Comparison of ENCODE assay signal across 9 cellular contexts in genomic region chr7:74479961-74480829, GRCh38. TPM values are rescaled to one million over a fixed set of nuclear protein-coding genes. Genes with fewer than 3 reads are reported as not detected.
DNase-seq lines count a peak whose midpoint lies in the region; ATAC-seq and TF ChIP-seq lines count a peak whose summit lies in the region.
"Had no signal": no experiment of that assay in that cellular context is flagged by ENCODE, and none has a peak within 500 bp of the region (broad histone marks: within the 10 kb centered on the region; RNA-seq: fewer than 3 reads in every experiment).

No MANE protein-coding gene starts in this region.

- ATAC-seq in IMR-90 (ENCODE audit: low read depth): peak; percentile 48
- ATAC-seq in psoas muscle: peak; percentile 58 to 72 (median 63)

- intact Hi-C loops in IMR-90 (cut with micrococcal nuclease) (no loop called here), psoas muscle (cut with DNase I) (loop anchor here (2.0 kb wide), 1 partner anchor 25 kb away; no protein-coding TSS in a partner anchor)

- peak overlapping the region; percentile 98 for H2AK5ac ChIP-seq in IMR-90 (ENCODE audit: low read depth, low read length)

- no TSS peak for BruUV-seq in IMR-90 (replicated peaks; lab: Mats Ljungman, UMichigan)

- H3K9me3 ChIP-seq in IMR-90 (ENCODE audit: control insufficient read depth, insufficient read depth, low read length): no peaks in the 10 kb centered on the region
- no peaks in the 10 kb centered on the region for H3K9me3 ChIP-seq in psoas muscle

- no peaks in the 10 kb centered on the region for H3K36me3 ChIP-seq in IMR-90 (ENCODE audit: control insufficient read depth, insufficient read depth, low read length)
- no peaks in the 10 kb centered on the region for H3K36me3 ChIP-seq in psoas muscle (ENCODE audit: insufficient read depth in 1 of 2, low read depth in 1 of 2)

- peak overlapping the region; percentile 72 for H3K4me2 ChIP-seq in IMR-90 (ENCODE audit: low read depth, low read length)

- H2BK15ac ChIP-seq in IMR-90 (ENCODE audit: low read depth, low read length): peak overlapping the region; percentile 96; the same call in 2 of the 3 replicates

- H3K27me3 ChIP-seq in IMR-90 (ENCODE audit: control insufficient read depth, insufficient read depth, low read length): no peaks in the 10 kb centered on the region
- no peaks in the 10 kb centered on the region for H3K27me3 ChIP-seq in psoas muscle (ENCODE audit: insufficient read depth in 3 of 3, low read length in 2 of 3)

- no peak; the same call in 1 of the 2 replicates for TF ChIP-seq RAD21 in IMR-90 (IDR thresholded peaks at IDR 0.05; ENCODE audit: low read length)

- CTCF ChIA-PET in IMR-90 (lab: Yijun Ruan, JAX): interaction anchor here (0.7 kb wide), 1 partner anchor 30 kb away, joined by 3 read pairs; no protein-coding TSS in a partner anchor

- peak; percentile 80 for DNase-seq in ACHN
- peak; percentile 93 for DNase-seq in IMR-90
- peak; percentile 92 for DNase-seq in astrocyte of the spinal cord (ENCODE audit: low read depth, low spot score)
- peak; percentile 67 to 77 for DNase-seq in hippocampal formation (lab: John Stamatoyannopoulos, UW)
- peak; percentile 90 to 96 for DNase-seq in psoas muscle
- DNase-seq in SIG-M5 (lab: John Stamatoyannopoulos, UW): no peak
- no peak for DNase-seq in stimulated activated CD4-positive, alpha-beta T cell treated with anti-CD3 and anti-CD28 coated beads, Interleukin-1b, Interleukin-23, amount 100 ng/mL, for 48 hours
- DNase-seq in GM10266 (ENCODE audit: extremely low spot score): no peak
- DNase-seq: activated T-cell treated with anti-CD3 and anti-CD28 coated beads, Interleukin-2, amount 50 U/mL, for 4 hours had no signal

- TF ChIP-seq CTCF in IMR-90 (conservative IDR thresholded peaks at IDR 0.05; ENCODE audit: low read depth, low read length) (no peak), astrocyte of the spinal cord (IDR thresholded peaks at IDR 0.05; ENCODE audit: low read depth, low read length) (no peak), psoas muscle (IDR thresholded peaks at IDR 0.05) (no peak), GM10266 (IDR thresholded peaks at IDR 0.05; ENCODE audit: control insufficient read depth, insufficient read depth, low read depth, missing control alignments) (no peak)

- H3K79me1 ChIP-seq in IMR-90 (ENCODE audit: low read depth in 1 of 2, low read length in 2 of 2): peaks cover 19 to 90% of the 10 kb centered on the region in 2 experiments

- H4K20me1 ChIP-seq in IMR-90 (ENCODE audit: insufficient read depth, low read length): peaks cover 38% of the 10 kb centered on the region

- peak overlapping the region; percentile 96 for H3K4ac ChIP-seq in IMR-90 (ENCODE audit: low read depth, low read length)

- peak overlapping the region; percentile 99 for H4K91ac ChIP-seq in IMR-90 (ENCODE audit: insufficient read depth, low read depth, low read length)

- H4K5ac ChIP-seq in IMR-90 (ENCODE audit: low read depth, low read length): peak overlapping the region; percentile 83

- no peak overlapping the region for H3K4me3 ChIP-seq in IMR-90 (ENCODE audit: insufficient read depth, low read depth, low read length)
- peak overlapping the region; percentile 15 for H3K4me3 ChIP-seq in astrocyte of the spinal cord (ENCODE audit: low read depth, low read length)
- peak overlapping the region; percentile 58 for H3K4me3 ChIP-seq in psoas muscle

- peak overlapping the region; percentile 93 for H2BK5ac ChIP-seq in IMR-90 (ENCODE audit: low read depth, low read length, poor library complexity, severe bottlenecking)

- dilution Hi-C loops in IMR-90 (cut with HindIII; ENCODE audit: low sequenced_read_pairs, unreplicated experiment): no loop called here

- H3K9ac ChIP-seq in IMR-90 (ENCODE audit: low read depth, low read length): peak overlapping the region; percentile 77

- H3K27ac ChIP-seq in IMR-90 (ENCODE audit: insufficient read depth, low read length) (peak overlapping the region; percentile 84), psoas muscle (peak overlapping the region; percentile 96)

- H3K4me1 ChIP-seq in IMR-90 (ENCODE audit: control insufficient read depth, insufficient read depth, low read length): peaks cover 56% of the 10 kb centered on the region
- H3K4me1 ChIP-seq in psoas muscle: peaks cover 67% of the 10 kb centered on the region

- 18% methylated on average over 8 of the region's 40 CpGs; no CpG with 5 or more reads in 1 of the 2 experiments for WGBS in IMR-90 (ENCODE audit: extremely low coverage in 2 of 2, insufficient read length in 1 of 2), 2 experiments
- 7% methylated on average over 32 to 40 of the region's 40 CpGs for WGBS in psoas muscle, 3 donors

- peak overlapping the region; percentile 85 for H3K14ac ChIP-seq in IMR-90 (replicated peaks; ENCODE audit: low read depth, low read length)

- H2AFZ ChIP-seq in IMR-90 (replicated peaks; ENCODE audit: low read length, poor library complexity): peak overlapping the region; percentile 86

- H2BK20ac ChIP-seq in IMR-90 (ENCODE audit: low read depth, low read length): peak overlapping the region; percentile 86

- peaks cover 22% of the 10 kb centered on the region for H3K9me1 ChIP-seq in IMR-90 (ENCODE audit: insufficient read depth, low read length)

- peak overlapping the region; percentile 85 for H3K18ac ChIP-seq in IMR-90 (ENCODE audit: low read depth, low read length)

- peak overlapping the region; percentile 97 for H2AK9ac ChIP-seq in IMR-90 (replicated peaks; ENCODE audit: low read depth, low read length, poor library complexity)

- in situ Hi-C loops in ACHN (cut with HindIII; ENCODE audit: low pct_ligation_motif_present, low pct_unique_long_range_greater_than_20kb, low sequenced_read_pairs) (no loop called here), IMR-90 (cut with MboI; ENCODE audit: low sequenced_read_pairs) (no loop called here), astrocyte of the spinal cord (cut with HindIII; ENCODE audit: low sequenced_read_pairs) (no loop called here)

- peak; percentile 86 for TF ChIP-seq POLR2A in IMR-90 (IDR thresholded peaks at IDR 0.05; ENCODE audit: low read depth, low read length)

- POLR2A ChIA-PET in IMR-90 (lab: Charles Lee; ENCODE audit: unreplicated experiment): no interaction called here

- peak overlapping the region; percentile 93 to 94 for H4K8ac ChIP-seq in IMR-90 (ENCODE audit: low read depth in 2 of 2, low read length in 2 of 2)

- H3K23ac ChIP-seq in IMR-90 (ENCODE audit: low read depth, low read length): peak overlapping the region; percentile 93

- H2BK120ac ChIP-seq in IMR-90 (ENCODE audit: low read depth, low read length): peak overlapping the region; percentile 95

- H3K56ac ChIP-seq in IMR-90 (ENCODE audit: extremely low read depth, insufficient read depth, low read length): peak overlapping the region; percentile 79

TF ChIP-seq in IMR-90, 13 proteins besides CTCF, POLR2A, EP300 and RAD21:
- TF ChIP-seq USF2 (IDR thresholded peaks at IDR 0.05; ENCODE audit: low read depth, low read length): peak; percentile 37; the same call in 1 of the 2 replicates
- TF ChIP-seq CEBPB (IDR thresholded peaks at IDR 0.05; ENCODE audit: low read depth, low read length): peak; percentile 75
- 0 out of 2 replicates have a peak, but pooled peaks have one; percentile 33 for TF ChIP-seq CHD1 (IDR thresholded peaks at IDR 0.05; ENCODE audit: low read depth, low read length)
- TF ChIP-seq FOS (IDR thresholded peaks at IDR 0.05; ENCODE audit: low read depth, low read length): peak; percentile 62; the same call in 1 of the 2 replicates
- peak; percentile 44; the same call in 1 of the 2 replicates for TF ChIP-seq MAZ (IDR thresholded peaks at IDR 0.05; ENCODE audit: borderline replicate concordance, low read depth, low read length)
- no peak for TF ChIP-seq MAFK (IDR thresholded peaks at IDR 0.05; ENCODE audit: low read depth, low read length)
- peak; percentile 76 for TF ChIP-seq BHLHE40 (IDR thresholded peaks at IDR 0.05; ENCODE audit: low read depth, low read length)
- no peak for TF ChIP-seq NFE2L2 (IDR thresholded peaks at IDR 0.05; ENCODE audit: low read depth, low read length)
- TF ChIP-seq, protein P1, sequence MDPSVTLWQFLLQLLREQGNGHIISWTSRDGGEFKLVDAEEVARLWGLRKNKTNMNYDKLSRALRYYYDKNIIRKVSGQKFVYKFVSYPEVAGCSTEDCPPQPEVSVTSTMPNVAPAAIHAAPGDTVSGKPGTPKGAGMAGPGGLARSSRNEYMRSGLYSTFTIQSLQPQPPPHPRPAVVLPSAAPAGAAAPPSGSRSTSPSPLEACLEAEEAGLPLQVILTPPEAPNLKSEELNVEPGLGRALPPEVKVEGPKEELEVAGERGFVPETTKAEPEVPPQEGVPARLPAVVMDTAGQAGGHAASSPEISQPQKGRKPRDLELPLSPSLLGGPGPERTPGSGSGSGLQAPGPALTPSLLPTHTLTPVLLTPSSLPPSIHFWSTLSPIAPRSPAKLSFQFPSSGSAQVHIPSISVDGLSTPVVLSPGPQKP (IDR thresholded peaks at IDR 0.05; ENCODE audit: borderline replicate concordance, low read depth, low read length): no peak
- TF ChIP-seq MXI1 (IDR thresholded peaks at IDR 0.05; ENCODE audit: borderline replicate concordance, low read depth, low read length): peak; percentile 66; the same call in 1 of the 2 replicates
- TF ChIP-seq RCOR1 (IDR thresholded peaks at IDR 0.05; ENCODE audit: insufficient replicate concordance, low read length): no peak
- TF ChIP-seq SMC3 (IDR thresholded peaks at IDR 0.05; ENCODE audit: low read depth, low read length): no peak
- TF ChIP-seq RFX5 (IDR thresholded peaks at IDR 0.05; ENCODE audit: low read depth, low read length): no peak

RNA-seq across cellular contexts. Expression of gene GTF2IRD1, which starts 26.5 kb away (rescaled TPM):
- total RNA-seq in IMR-90 (2012; rRNA removed): 4.1 and 5.0 TPM in 2 replicates
- polyA plus RNA-seq in IMR-90 (2012; rRNA removed): 21.9 and 22.6 TPM in 2 replicates
- 19.6 and 26.0 TPM in 2 replicates for polyA plus RNA-seq in IMR-90 (2012; cell fraction: cytosol; rRNA removed)
- 27.5 and 33.3 TPM in 2 replicates for polyA plus RNA-seq in IMR-90 (2012; cell fraction: nucleus; rRNA removed; ENCODE audit: low replicate concordance)
- total RNA-seq in psoas muscle: 100 to 1,000 TPM in 1 of 4 donors, 10 to 100 TPM in 3; 40.5 to 149 (median 80.8) TPM
- 10 to 100 TPM; 43.0 to 79.0 (median 46.9) TPM for polyA plus RNA-seq in psoas muscle

Comparison
In these comparisons a context has a peak if more than half of its experiments do, and no peak if none do; other contexts are left out.
1. DNase-seq: peak in ACHN (single experiment), IMR-90 (single experiment), astrocyte of the spinal cord (single experiment), hippocampal formation (2 of 2) and psoas muscle (2 of 2); none in SIG-M5 (single experiment), stimulated activated CD4-positive, alpha-beta T cell treated with anti-CD3 and anti-CD28 coated beads, Interleukin-1b, Interleukin-23, amount 100 ng/mL, for 48 hours (single experiment) and GM10266 (single experiment).